9 cellular contexts compared by ENCODE assay signal in genomic region chr7:141012696-141013344, GRCh38. TPM values are rescaled to one million over a fixed set of nuclear protein-coding genes. Genes with fewer than 3 reads are reported as not detected.
DNase-seq lines count a peak whose midpoint lies in the region; ATAC-seq, FAIRE-seq and TF ChIP-seq lines count a peak whose summit lies in the region.
"Had no signal": no experiment of that assay in that cellular context is flagged by ENCODE, and none has a peak within 500 bp of the region (broad histone marks: within the 10 kb centered on the region; RNA-seq: fewer than 3 reads in every experiment).

No MANE protein-coding gene starts in this region.

- H3K9me3 ChIP-seq in A549: peaks cover 6% of the 10 kb centered on the region; the same call in 1 of the 3 replicates
- H3K9me3 ChIP-seq: gastroesophageal sphincter had no signal

- ATAC-seq in A549: no peak
- no peak for ATAC-seq in GM18502 (IDR thresholded peaks at IDR 0.05; ENCODE audit: poor library complexity, unreplicated experiment)
- ATAC-seq: gastroesophageal sphincter had no signal

- H3K27me3 Mint-ChIP-seq in T-helper 2 cell treated with Interferon-gamma antibody and Interleukin-4, amounts not matched to agents 5 μg/mL and 100 μg/mL, for 36 hours (ENCODE audit: low read depth): peaks cover 9% of the 10 kb centered on the region

- in situ Hi-C loops in KBM-7 (cut with MboI; ENCODE audit: low pct_unique_long_range_greater_than_20kb, low sequenced_read_pairs): loop anchor here (10.0 kb wide), 1 partner anchor 348 kb away; no protein-coding TSS in a partner anchor

- peak overlapping the region; percentile 99 for H3K27ac Mint-ChIP-seq in T-helper 2 cell treated with Interferon-gamma antibody and Interleukin-4, amounts not matched to agents 5 μg/mL and 100 μg/mL, for 36 hours

- TF ChIP-seq CTCF in A549 (IDR thresholded peaks at IDR 0.05): no peak

- DNase-seq in A549 (ENCODE audit: low read depth in 1 of 2, low spot score in 1 of 2) (no peak), GM04503 (ENCODE audit: low read depth) (peak; percentile 11), hepatic stellate cell (ENCODE audit: low spot score) (peak; percentile 26), KBM-7 (no peak), posterior cingulate gyrus (no peak)
- no peak for DNase-seq in T-helper 2 cell treated with Interferon-gamma antibody and Interleukin-4, amounts not matched to agents 5 μg/mL and 100 μg/mL, for 36 hours (ENCODE audit: low spot score)
- DNase-seq in stimulated activated CD4-positive, alpha-beta T cell treated with anti-CD3 and anti-CD28 coated beads, Interleukin-15, amount 100 ng/mL, for 24 hours: no peak

- no peak for TF ChIP-seq EP300 in A549 (IDR thresholded peaks at IDR 0.05)

- 71% methylated on average over 2 of the region's 2 CpGs for WGBS in A549 (ENCODE audit: missing lambda C conversion rate)

- POLR2A ChIA-PET in A549 (lab: Yijun Ruan, JAX): no interaction called here

- no peak overlapping the region for H3K4me3 ChIP-seq in A549
- H3K4me3 ChIP-seq: gastroesophageal sphincter had no signal

- H3K4me1 ChIP-seq in A549: peaks cover 13% of the 10 kb centered on the region

- FAIRE-seq in A549 (lab: Jason Lieb, UNC): no peak

- TF ChIP-seq RAD21 in A549 (conservative IDR thresholded peaks at IDR 0.05 in 1 of 2, IDR thresholded peaks at IDR 0.05 in 1 of 2): no peak

- TF ChIP-seq POLR2A in A549 (IDR thresholded peaks at IDR 0.05; ENCODE audit: low read length): no peak

- H3K4me2 ChIP-seq in A549: peak overlapping the region; percentile 93; the same call in 2 of the 3 replicates

- CTCF ChIA-PET in A549 (lab: Yijun Ruan, JAX): interaction anchor here (0.6 to 3.5 kb wide), 5 partner anchors 201 to 637 kb away, joined by 3 to 28 read pairs (median 3); no protein-coding TSS in a partner anchor

- intact Hi-C loops in posterior cingulate gyrus (cut with DNase I): loop anchor here (1.0 to 10.0 kb wide), 4 partner anchors 202 to 639 kb away; partner anchors contain the start of gene MKRN1

- no peak overlapping the region for H3K27ac ChIP-seq in A549

- peaks cover 12% of the 10 kb centered on the region for H3K36me3 Mint-ChIP-seq in T-helper 2 cell treated with Interferon-gamma antibody and Interleukin-4, amounts not matched to agents 5 μg/mL and 100 μg/mL, for 36 hours (ENCODE audit: low read depth)

- peaks cover 20% of the 10 kb centered on the region for H3K4me1 Mint-ChIP-seq in T-helper 2 cell treated with Interferon-gamma antibody and Interleukin-4, amounts not matched to agents 5 μg/mL and 100 μg/mL, for 36 hours (ENCODE audit: low read depth)

- H3K9me3 Mint-ChIP-seq in T-helper 2 cell treated with Interferon-gamma antibody and Interleukin-4, amounts not matched to agents 5 μg/mL and 100 μg/mL, for 36 hours: peaks cover 7% of the 10 kb centered on the region

- H3K4me3 Mint-ChIP-seq in T-helper 2 cell treated with Interferon-gamma antibody and Interleukin-4, amounts not matched to agents 5 μg/mL and 100 μg/mL, for 36 hours: peak overlapping the region; percentile 98

TF ChIP-seq in A549, 52 proteins besides CTCF, POLR2A, EP300 and RAD21:
- TF ChIP-seq ESRRA (IDR thresholded peaks at IDR 0.05; ENCODE audit: borderline replicate concordance, low read length) (no peak), MYC (IDR thresholded peaks at IDR 0.05; ENCODE audit: borderline replicate concordance, low read length) (no peak), MAFK (IDR thresholded peaks at IDR 0.05; ENCODE audit: partially characterized antibody) (no peak), ZNF302 (CRISPR knock-in tag; IDR thresholded peaks at IDR 0.05) (no peak), JUNB (IDR thresholded peaks at IDR 0.05) (no peak), BHLHE40 (IDR thresholded peaks at IDR 0.05; ENCODE audit: low read depth, low read length) (no peak), CHD4 (IDR thresholded peaks at IDR 0.05; ENCODE audit: borderline replicate concordance) (no peak), EHMT2 (IDR thresholded peaks at IDR 0.05; ENCODE audit: low read depth) (no peak), TFCP2L1 (CRISPR knock-in tag; IDR thresholded peaks at IDR 0.05) (no peak), FOXS1 (CRISPR knock-in tag; IDR thresholded peaks at IDR 0.05) (no peak), CHD2 (IDR thresholded peaks at IDR 0.05; ENCODE audit: low read length, partially characterized antibody) (no peak), RFX5 (IDR thresholded peaks at IDR 0.05) (no peak), HES2 (IDR thresholded peaks at IDR 0.05) (no peak), CBX2 (IDR thresholded peaks at IDR 0.05; ENCODE audit: borderline replicate concordance, low read depth) (no peak), NFE2L2 (conservative IDR thresholded peaks at IDR 0.05; ENCODE audit: low read length) (no peak), RCOR1 (IDR thresholded peaks at IDR 0.05; ENCODE audit: low read depth, low read length) (no peak)
- TF ChIP-seq, protein P1, sequence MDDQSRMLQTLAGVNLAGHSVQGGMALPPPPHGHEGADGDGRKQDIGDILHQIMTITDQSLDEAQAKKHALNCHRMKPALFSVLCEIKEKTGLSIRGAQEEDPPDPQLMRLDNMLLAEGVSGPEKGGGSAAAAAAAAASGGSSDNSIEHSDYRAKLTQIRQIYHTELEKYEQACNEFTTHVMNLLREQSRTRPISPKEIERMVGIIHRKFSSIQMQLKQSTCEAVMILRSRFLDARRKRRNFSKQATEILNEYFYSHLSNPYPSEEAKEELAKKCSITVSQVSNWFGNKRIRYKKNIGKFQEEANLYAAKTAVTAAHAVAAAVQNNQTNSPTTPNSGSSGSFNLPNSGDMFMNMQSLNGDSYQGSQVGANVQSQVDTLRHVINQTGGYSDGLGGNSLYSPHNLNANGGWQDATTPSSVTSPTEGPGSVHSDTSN (IDR thresholded peaks at IDR 0.05): no peak

RNA-seq across cellular contexts. Expression of gene MRPS33, which starts 1.9 kb away (rescaled TPM):
- polyA plus RNA-seq in A549 (2011; rRNA removed) (174 and 186 TPM in 2 replicates), A549 (2017; fragmentation: RNase III; extraction: RNeasy Plus Mini Kit Qiagen cat#74134 plus additional on column Dnase treatment) (120 to 132 TPM (median 125 TPM) in 3 replicates)
- polyA plus RNA-seq in A549 (2012; cell fraction: cytosol; rRNA removed): 51.8 and 61.1 TPM in 2 replicates
- polyA plus RNA-seq in A549 (2012; cell fraction: nucleus; rRNA removed): 7.5 and 11.8 TPM in 2 replicates
- 17.2 and 25.7 TPM in 2 replicates for polyA minus RNA-seq in A549 (2011; rRNA and poly(A)+ RNA removed)

Comparison
In these comparisons a context has a peak if more than half of its experiments do, and no peak if none do; other contexts are left out.
1. DNase-seq: peak in GM04503 (single experiment) and hepatic stellate cell (single experiment); none in A549 (0 of 2), T-helper 2 cell treated with Interferon-gamma antibody and Interleukin-4, amounts not matched to agents 5 μg/mL and 100 μg/mL, for 36 hours (single experiment), KBM-7 (single experiment), stimulated activated CD4-positive, alpha-beta T cell treated with anti-CD3 and anti-CD28 coated beads, Interleukin-15, amount 100 ng/mL, for 24 hours (single experiment) and posterior cingulate gyrus (0 of 10).